ENCODE assay signal across 27 cellular contexts in genomic region chr13:31878495-31878894, GRCh38.
"Had no signal": no experiment of that assay in that cellular context is flagged by ENCODE, and none has a peak within 500 bp of the region (broad histone marks: within the 10 kb centered on the region; RNA-seq: fewer than 3 reads in every experiment).

No MANE protein-coding gene starts in this region.

- H3K4me1 Mint-ChIP-seq: activated naive CD4-positive, alpha-beta T cell treated with anti-CD3 and anti-CD28 coated beads, Interleukin-2, amount 50 U/mL, for 24 hours; naive B cell had no signal

- DNase-seq: activated CD4-positive, alpha-beta memory T cell treated with anti-CD3 and anti-CD28 coated beads, Interleukin-2, amount 10 ng/mL, durations not matched to agents 7 days and 5 days; activated CD4-positive, alpha-beta T cell treated with anti-CD3 and anti-CD28 coated beads for 1 hour; activated CD4-positive, alpha-beta T cell treated with anti-CD3 and anti-CD28 coated beads, Interleukin-2, amount 10 ng/mL, durations not matched to agents 7 days and 5 days; activated CD8-positive, alpha-beta memory T cell treated with anti-CD3 and anti-CD28 coated beads, Interleukin-2, amount 50 U/mL, for 48 hours; activated naive CD8-positive, alpha-beta T cell treated with anti-CD3 and anti-CD28 coated beads, Interleukin-2, amount 50 U/mL, for 24 hours; activated T-cell treated with anti-CD3 and anti-CD28 coated beads, Interleukin-2, amount 50 U/mL, for 24 hours; amygdala; central memory CD4-positive, alpha-beta T cell; endodermal cell; foreskin melanocyte; mammary epithelial cell; naive B cell; pancreas; stimulated activated CD4-positive, alpha-beta T cell treated with anti-CD3 and anti-CD28 coated beads, Interleukin-1b, Interleukin-23, amount 100 ng/mL, for 48 hours; stimulated activated CD4-positive, alpha-beta T cell treated with anti-CD3 and anti-CD28 coated beads, Interleukin-4, amount 100 ng/mL, for 4 hours; stimulated activated CD8-positive, alpha-beta memory T cell treated with anti-CD3 and anti-CD28 coated beads, Interleukin-4, amount 100 ng/mL, for 48 hours; stimulated activated naive CD8-positive, alpha-beta T cell treated with anti-CD3 and anti-CD28 coated beads, Interleukin-15, amount 100 ng/mL, for 72 hours; substantia nigra; T-helper 2 cell; upper lobe of left lung had no signal

- H3K36me3 ChIP-seq: esophagus muscularis mucosa, pancreas, right atrium auricular region, upper lobe of left lung had no signal

- H3K9me3 Mint-ChIP-seq: activated CD4-positive, alpha-beta memory T cell treated with anti-CD3 and anti-CD28 coated beads, Interleukin-2, amount 10 ng/mL, durations not matched to agents 7 days and 5 days; activated CD4-positive, alpha-beta T cell treated with anti-CD3 and anti-CD28 coated beads, Interleukin-2, amount 10 ng/mL, durations not matched to agents 7 days and 5 days; activated naive CD4-positive, alpha-beta T cell treated with anti-CD3 and anti-CD28 coated beads, Interleukin-2, amount 50 U/mL, for 24 hours; activated naive CD8-positive, alpha-beta T cell treated with anti-CD3 and anti-CD28 coated beads, Interleukin-2, amount 50 U/mL, for 24 hours; activated T-cell treated with anti-CD3 and anti-CD28 coated beads, Interleukin-2, amount 50 U/mL, for 24 hours; dendritic cell treated with granulocyte-macrophage colony-stimulating factor and Interleukin-4, amounts not matched to agents 40 ng/mL and 50 ng/mL, for 4 days; endodermal cell; mesothelial cell of epicardium; naive B cell; stimulated activated memory B cell treated with anti-CD40 and anti-IgM and Interleukin-4, amounts not matched to agents 10 μg/mL and 1 μg/mL and 100 μg/mL, for 72 hours; stimulated activated naive CD8-positive, alpha-beta T cell treated with anti-CD3 and anti-CD28 coated beads, Interleukin-15, amount 100 ng/mL, for 72 hours had no signal

- H3K4me3 Mint-ChIP-seq: activated CD4-positive, alpha-beta memory T cell treated with anti-CD3 and anti-CD28 coated beads, Interleukin-2, amount 10 ng/mL, durations not matched to agents 7 days and 5 days; activated CD4-positive, alpha-beta T cell treated with anti-CD3 and anti-CD28 coated beads, Interleukin-2, amount 10 ng/mL, durations not matched to agents 7 days and 5 days; activated naive CD4-positive, alpha-beta T cell treated with anti-CD3 and anti-CD28 coated beads, Interleukin-2, amount 50 U/mL, for 24 hours; activated naive CD8-positive, alpha-beta T cell treated with anti-CD3 and anti-CD28 coated beads, Interleukin-2, amount 50 U/mL, for 24 hours; activated T-cell treated with anti-CD3 and anti-CD28 coated beads, Interleukin-2, amount 50 U/mL, for 24 hours; dendritic cell treated with granulocyte-macrophage colony-stimulating factor and Interleukin-4, amounts not matched to agents 40 ng/mL and 50 ng/mL, for 4 days; endodermal cell; mesothelial cell of epicardium; naive B cell; stimulated activated memory B cell treated with anti-CD40 and anti-IgM and Interleukin-4, amounts not matched to agents 10 μg/mL and 1 μg/mL and 100 μg/mL, for 72 hours; stimulated activated naive CD8-positive, alpha-beta T cell treated with anti-CD3 and anti-CD28 coated beads, Interleukin-15, amount 100 ng/mL, for 72 hours had no signal

- H3K27ac ChIP-seq: esophagus muscularis mucosa, pancreas, upper lobe of left lung had no signal

- H3K27ac Mint-ChIP-seq: activated CD4-positive, alpha-beta memory T cell treated with anti-CD3 and anti-CD28 coated beads, Interleukin-2, amount 10 ng/mL, durations not matched to agents 7 days and 5 days; activated CD4-positive, alpha-beta T cell treated with anti-CD3 and anti-CD28 coated beads, Interleukin-2, amount 10 ng/mL, durations not matched to agents 7 days and 5 days; activated naive CD4-positive, alpha-beta T cell treated with anti-CD3 and anti-CD28 coated beads, Interleukin-2, amount 50 U/mL, for 24 hours; activated naive CD8-positive, alpha-beta T cell treated with anti-CD3 and anti-CD28 coated beads, Interleukin-2, amount 50 U/mL, for 24 hours; activated T-cell treated with anti-CD3 and anti-CD28 coated beads, Interleukin-2, amount 50 U/mL, for 24 hours; endodermal cell; mesothelial cell of epicardium; naive B cell; stimulated activated memory B cell treated with anti-CD40 and anti-IgM and Interleukin-4, amounts not matched to agents 10 μg/mL and 1 μg/mL and 100 μg/mL, for 72 hours; stimulated activated naive CD8-positive, alpha-beta T cell treated with anti-CD3 and anti-CD28 coated beads, Interleukin-15, amount 100 ng/mL, for 72 hours had no signal

- ATAC-seq: activated naive CD8-positive, alpha-beta T cell treated with anti-CD3 and anti-CD28 coated beads, Interleukin-2, amount 50 U/mL, for 24 hours; pancreas; stimulated activated memory B cell treated with anti-CD40 and anti-IgM and Interleukin-4, amounts not matched to agents 10 μg/mL and 1 μg/mL and 100 μg/mL, for 72 hours; stimulated activated naive CD8-positive, alpha-beta T cell treated with anti-CD3 and anti-CD28 coated beads, Interleukin-15, amount 100 ng/mL, for 72 hours had no signal

- H3K27me3 ChIP-seq: esophagus muscularis mucosa, pancreas, right atrium auricular region, upper lobe of left lung had no signal

- H3K27me3 Mint-ChIP-seq: activated naive CD4-positive, alpha-beta T cell treated with anti-CD3 and anti-CD28 coated beads, Interleukin-2, amount 50 U/mL, for 24 hours; activated naive CD8-positive, alpha-beta T cell treated with anti-CD3 and anti-CD28 coated beads, Interleukin-2, amount 50 U/mL, for 24 hours; activated T-cell treated with anti-CD3 and anti-CD28 coated beads, Interleukin-2, amount 50 U/mL, for 24 hours; dendritic cell treated with granulocyte-macrophage colony-stimulating factor and Interleukin-4, amounts not matched to agents 40 ng/mL and 50 ng/mL, for 4 days; naive B cell; stimulated activated memory B cell treated with anti-CD40 and anti-IgM and Interleukin-4, amounts not matched to agents 10 μg/mL and 1 μg/mL and 100 μg/mL, for 72 hours; stimulated activated naive CD8-positive, alpha-beta T cell treated with anti-CD3 and anti-CD28 coated beads, Interleukin-15, amount 100 ng/mL, for 72 hours had no signal

- H3K36me3 Mint-ChIP-seq: activated naive CD4-positive, alpha-beta T cell treated with anti-CD3 and anti-CD28 coated beads, Interleukin-2, amount 50 U/mL, for 24 hours; mesothelial cell of epicardium; naive B cell; stimulated activated memory B cell treated with anti-CD40 and anti-IgM and Interleukin-4, amounts not matched to agents 10 μg/mL and 1 μg/mL and 100 μg/mL, for 72 hours had no signal

- H3K9me3 ChIP-seq: esophagus muscularis mucosa, pancreas, right atrium auricular region, upper lobe of left lung had no signal

- H3K4me1 ChIP-seq: pancreas had no signal

- H3K4me3 ChIP-seq: esophagus muscularis mucosa, pancreas, right atrium auricular region, smooth muscle cell, upper lobe of left lung had no signal
